Comparison of ENCODE assay signal across 1 cellular context in genomic region chr19:6778386-6778785, GRCh38.
TF ChIP-seq lines count a peak whose summit lies in the region.

No MANE protein-coding gene starts in this region.

TF ChIP-seq in K562, 482 proteins besides CTCF, POLR2A, EP300 and RAD21:
- TF ChIP-seq HINFP (tag; conservative IDR thresholded peaks at IDR 0.05; ENCODE audit: low read depth) (no peak), ZNF512 (tag; IDR thresholded peaks at IDR 0.05) (no peak), ZNF76 (CRISPR knock-in tag; IDR thresholded peaks at IDR 0.05; ENCODE audit: borderline replicate concordance) (no peak), CTBP1 (IDR thresholded peaks at IDR 0.05; ENCODE audit: borderline replicate concordance) (no peak), TCF3 (CRISPR knock-in tag; IDR thresholded peaks at IDR 0.05) (peak; percentile 22; the same call in 1 of the 2 replicates), SPI1 (IDR thresholded peaks at IDR 0.05; ENCODE audit: borderline replicate concordance, low read depth, low read length) (0 out of 2 replicates have a peak, but pooled peaks have one; percentile 24), THRA (IDR thresholded peaks at IDR 0.05) (no peak), RFX5 (IDR thresholded peaks at IDR 0.05; ENCODE audit: low read depth, low read length) (no peak), CBFA2T2 (conservative IDR thresholded peaks at IDR 0.05) (peak; percentile 2; the same call in 1 of the 2 replicates), CBFA2T3 (IDR thresholded peaks at IDR 0.05) (peak; percentile 46; the same call in 1 of the 2 replicates), TEAD4 (IDR thresholded peaks at IDR 0.05; ENCODE audit: low read length) (peak; percentile 19; the same call in 1 of the 2 replicates), TEAD4 (CRISPR knock-in tag; IDR thresholded peaks at IDR 0.05; ENCODE audit: borderline replicate concordance) (no peak)
TF ChIP-seq in K562: peak in this region for 5.
